Comparison of ENCODE assay signal across 10 cellular contexts in the genomic region with DNA sequence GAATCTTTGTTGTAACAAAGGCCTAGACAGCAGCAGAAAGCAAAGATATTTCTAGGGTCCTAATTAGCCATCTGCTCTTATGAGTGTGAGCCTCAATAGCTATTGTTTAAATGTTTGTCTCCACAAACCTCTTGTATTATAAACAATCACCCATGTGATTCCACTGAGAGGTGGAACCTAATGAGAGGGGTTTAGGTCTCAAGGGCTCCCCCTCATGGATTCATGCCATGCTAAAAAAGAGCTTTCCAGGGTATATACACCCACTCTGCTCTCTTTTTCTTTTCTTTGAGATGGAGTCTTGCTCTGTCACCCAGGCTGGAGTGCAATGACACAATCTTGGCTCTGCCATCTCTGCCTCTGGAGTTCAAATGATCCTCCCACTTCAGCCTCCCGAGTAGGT. TPM values are rescaled to one million over a fixed set of nuclear protein-coding genes. Genes with fewer than 3 reads are reported as not detected.
DNase-seq lines count a peak whose midpoint lies in the region; ATAC-seq and TF ChIP-seq lines count a peak whose summit lies in the region.
"Had no signal": no experiment of that assay in that cellular context is flagged by ENCODE, and none has a peak within 500 bp of the region (broad histone marks: within the 10 kb centered on the region; RNA-seq: fewer than 3 reads in every experiment).

No MANE protein-coding gene starts in this region.

- H3K4me3 Mint-ChIP-seq in activated CD8-positive, alpha-beta T cell treated with anti-CD3 and anti-CD28 coated beads for 36 hours, result no peak overlapping the region
- no peak overlapping the region for H3K4me3 Mint-ChIP-seq in activated CD8-positive, alpha-beta T cell treated with anti-CD3 and anti-CD28 coated beads, Interleukin-2, amount 10 ng/mL, durations not matched to agents 7 days and 5 days
- no peak overlapping the region for H3K4me3 Mint-ChIP-seq in type B pancreatic cell
- H3K4me3 Mint-ChIP-seq: B cell had no signal

- peaks cover 15% of the 10 kb centered on the region for H3K27me3 Mint-ChIP-seq in activated CD8-positive, alpha-beta T cell treated with anti-CD3 and anti-CD28 coated beads for 36 hours
- peaks cover 4% of the 10 kb centered on the region for H3K27me3 Mint-ChIP-seq in activated CD8-positive, alpha-beta T cell treated with anti-CD3 and anti-CD28 coated beads, Interleukin-2, amount 10 ng/mL, durations not matched to agents 7 days and 5 days (ENCODE audit: low read depth)
- no peaks in the 10 kb centered on the region for H3K27me3 Mint-ChIP-seq in type B pancreatic cell

- no peaks in the 10 kb centered on the region for H3K9me3 Mint-ChIP-seq in activated CD8-positive, alpha-beta T cell treated with anti-CD3 and anti-CD28 coated beads for 36 hours
- H3K9me3 Mint-ChIP-seq in activated CD8-positive, alpha-beta T cell treated with anti-CD3 and anti-CD28 coated beads, Interleukin-2, amount 10 ng/mL, durations not matched to agents 7 days and 5 days (ENCODE audit: insufficient read depth), result no peaks in the 10 kb centered on the region
- H3K9me3 Mint-ChIP-seq in type B pancreatic cell, result no peaks in the 10 kb centered on the region

- no peak for TF ChIP-seq CTCF in activated CD8-positive, alpha-beta T cell treated with anti-CD3 and anti-CD28 coated beads for 36 hours (IDR thresholded peaks at IDR 0.05)
- peak; percentile 42 for TF ChIP-seq CTCF in type B pancreatic cell (conservative IDR thresholded peaks at IDR 0.05)

- CTCF ChIA-PET in activated CD8-positive, alpha-beta T cell treated with anti-CD3 and anti-CD28 coated beads for 36 hours (lab: Charles Lee), result no interaction called here
- CTCF ChIA-PET in activated CD8-positive, alpha-beta T cell treated with anti-CD3 and anti-CD28 coated beads, Interleukin-2, amount 10 ng/mL, durations not matched to agents 7 days and 5 days (lab: Charles Lee), result interaction anchor here (1.1 to 1.2 kb wide), 2 partner anchors 12 to 178 kb away, joined by 3 read pairs; no protein-coding TSS in a partner anchor

- no peak for ATAC-seq in activated CD8-positive, alpha-beta T cell treated with anti-CD3 and anti-CD28 coated beads for 36 hours
- ATAC-seq in activated CD8-positive, alpha-beta T cell treated with anti-CD3 and anti-CD28 coated beads, Interleukin-2, amount 10 ng/mL, durations not matched to agents 7 days and 5 days, result no peak
- ATAC-seq in HG02870 (IDR thresholded peaks at IDR 0.05; ENCODE audit: unreplicated experiment), result peak; percentile 52

- POLR2A ChIA-PET in activated CD8-positive, alpha-beta T cell treated with anti-CD3 and anti-CD28 coated beads for 36 hours (lab: Charles Lee), result no interaction called here
- POLR2A ChIA-PET in activated CD8-positive, alpha-beta T cell treated with anti-CD3 and anti-CD28 coated beads, Interleukin-2, amount 10 ng/mL, durations not matched to agents 7 days and 5 days (lab: Charles Lee), result no interaction called here

- H3K27ac Mint-ChIP-seq in activated CD8-positive, alpha-beta T cell treated with anti-CD3 and anti-CD28 coated beads for 36 hours, result no peak overlapping the region
- no peak overlapping the region for H3K27ac Mint-ChIP-seq in activated CD8-positive, alpha-beta T cell treated with anti-CD3 and anti-CD28 coated beads, Interleukin-2, amount 10 ng/mL, durations not matched to agents 7 days and 5 days
- no peak overlapping the region for H3K27ac Mint-ChIP-seq in type B pancreatic cell
- H3K27ac Mint-ChIP-seq: B cell had no signal

- peak; percentile 3 for DNase-seq in activated CD8-positive, alpha-beta T cell treated with anti-CD3 and anti-CD28 coated beads for 36 hours
- DNase-seq in activated CD8-positive, alpha-beta T cell treated with anti-CD3 and anti-CD28 coated beads, Interleukin-2, amount 10 ng/mL, durations not matched to agents 7 days and 5 days, result no peak
- DNase-seq in NCI-H748 (lab: John Stamatoyannopoulos, UW; ENCODE audit: unreplicated experiment) (peak; percentile 73), type B pancreatic cell (ENCODE audit: extremely low spot score, unreplicated experiment) (no peak), NCI-H146 treated with DMSO at 0.1 percent for 48 hours (lab: John Stamatoyannopoulos, UW; ENCODE audit: unreplicated experiment) (no peak), cortex of kidney (lab: John Stamatoyannopoulos, UW) (no peak), CD1c-positive myeloid dendritic cell (ENCODE audit: extremely low spot score) (no peak)
- DNase-seq: mammary epithelial cell had no signal

- intact Hi-C loops in activated CD8-positive, alpha-beta T cell treated with anti-CD3 and anti-CD28 coated beads for 36 hours (cut with micrococcal nuclease), result no loop called here

- H3K36me3 Mint-ChIP-seq in activated CD8-positive, alpha-beta T cell treated with anti-CD3 and anti-CD28 coated beads for 36 hours (ENCODE audit: low read depth), result no peaks in the 10 kb centered on the region
- H3K36me3 Mint-ChIP-seq in activated CD8-positive, alpha-beta T cell treated with anti-CD3 and anti-CD28 coated beads, Interleukin-2, amount 10 ng/mL, durations not matched to agents 7 days and 5 days (ENCODE audit: low read depth), result no peaks in the 10 kb centered on the region
- H3K36me3 Mint-ChIP-seq in type B pancreatic cell, result no peaks in the 10 kb centered on the region

- no peaks in the 10 kb centered on the region for H3K4me1 Mint-ChIP-seq in activated CD8-positive, alpha-beta T cell treated with anti-CD3 and anti-CD28 coated beads for 36 hours (ENCODE audit: low read depth)
- no peaks in the 10 kb centered on the region for H3K4me1 Mint-ChIP-seq in activated CD8-positive, alpha-beta T cell treated with anti-CD3 and anti-CD28 coated beads, Interleukin-2, amount 10 ng/mL, durations not matched to agents 7 days and 5 days (ENCODE audit: low read depth)
- no peaks in the 10 kb centered on the region for H3K4me1 Mint-ChIP-seq in type B pancreatic cell (ENCODE audit: unreplicated experiment)
- H3K4me1 Mint-ChIP-seq: B cell had no signal

RNA-seq across cellular contexts. Expression of a gene that starts 42.1 kb away (rescaled TPM):
- total RNA-seq in activated CD8-positive, alpha-beta T cell treated with anti-CD3 and anti-CD28 coated beads for 36 hours, result 1 to 10 TPM; 1.1 to 1.2 TPM
- 1 to 10 TPM; 1.0 to 1.8 TPM for total RNA-seq in activated CD8-positive, alpha-beta T cell treated with anti-CD3 and anti-CD28 coated beads, Interleukin-2, amount 10 ng/mL, durations not matched to agents 7 days and 5 days
- total RNA-seq in type B pancreatic cell (ENCODE audit: low replicate concordance), result 2.1 and 2.6 TPM in 2 replicates
- total RNA-seq: mammary epithelial cell had no signal

RNA-seq across cellular contexts. Expression of a gene that starts 58.4 kb away (rescaled TPM):
- total RNA-seq in activated CD8-positive, alpha-beta T cell treated with anti-CD3 and anti-CD28 coated beads for 36 hours, result not detected
- total RNA-seq in activated CD8-positive, alpha-beta T cell treated with anti-CD3 and anti-CD28 coated beads, Interleukin-2, amount 10 ng/mL, durations not matched to agents 7 days and 5 days, result not detected
- total RNA-seq in type B pancreatic cell (ENCODE audit: low replicate concordance), result 0.26 and 0.68 TPM in 2 replicates
- total RNA-seq: B cell had no signal

Comparison
In these comparisons a context has a peak if more than half of its experiments do, and no peak if none do; other contexts are left out.
1. DNase-seq: peak in activated CD8-positive, alpha-beta T cell treated with anti-CD3 and anti-CD28 coated beads for 36 hours (single experiment) and NCI-H748 (single experiment); none in activated CD8-positive, alpha-beta T cell treated with anti-CD3 and anti-CD28 coated beads, Interleukin-2, amount 10 ng/mL, durations not matched to agents 7 days and 5 days (single experiment), type B pancreatic cell (single experiment), NCI-H146 treated with DMSO at 0.1 percent for 48 hours (single experiment), cortex of kidney (single experiment) and CD1c-positive myeloid dendritic cell (single experiment).